In the genomic region with DNA sequence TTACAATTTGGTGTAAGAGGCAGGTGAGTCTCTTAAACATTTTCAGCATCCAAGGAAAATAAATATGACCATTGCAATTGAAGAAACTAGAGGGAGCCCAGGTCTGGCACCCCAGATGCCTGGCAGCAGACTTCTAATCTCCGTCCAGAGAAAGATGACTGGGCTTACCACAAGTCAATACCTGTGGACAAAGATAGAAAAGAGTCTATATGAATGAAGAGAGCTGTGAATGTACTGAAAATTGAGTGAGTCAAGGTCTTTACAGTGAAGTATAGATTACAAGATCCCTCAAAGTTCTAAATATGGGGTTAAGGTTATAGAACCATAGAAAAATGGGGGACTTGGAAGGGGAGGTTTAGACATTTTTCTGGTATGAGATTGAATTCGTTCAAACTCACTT, we compare ENCODE assay signal across 17 cellular contexts.
DNase-seq lines count a peak whose midpoint lies in the region; ATAC-seq and TF ChIP-seq lines count a peak whose summit lies in the region.
"Had no signal": no experiment of that assay in that cellular context is flagged by ENCODE, and none has a peak within 500 bp of the region (broad histone marks: within the 10 kb centered on the region; RNA-seq: fewer than 3 reads in every experiment).

No MANE protein-coding gene starts in this region.

- no peaks in the 10 kb centered on the region for H3K27me3 ChIP-seq in KMS-11 (ENCODE audit: insufficient read depth, low read depth)
- no peaks in the 10 kb centered on the region for H3K27me3 ChIP-seq in left ventricle myocardium inferior (ENCODE audit: low read depth)
- H3K27me3 ChIP-seq: BLaER1 had no signal

- H3K27ac ChIP-seq in KMS-11 (peak overlapping the region; percentile 61), left ventricle myocardium inferior (replicated peaks) (no peak overlapping the region)
- H3K27ac ChIP-seq: BLaER1, GM23248 had no signal

- ATAC-seq in activated T-cell treated with anti-CD3 and anti-CD28 coated beads, Interleukin-2, amount 50 U/mL, for 4 hours: peak; percentile 18 to 27
- ATAC-seq in GM18868 (IDR thresholded peaks at IDR 0.05; ENCODE audit: unreplicated experiment) (peak; percentile 49), Right ventricle myocardium superior (ENCODE audit: poor library complexity) (no peak)
- ATAC-seq in stimulated activated effector memory CD8-positive, alpha-beta T cell treated with anti-CD3 and anti-CD28 coated beads, Interleukin-12 subunit alpha, Interleukin-12 subunit beta, amount 100 ng/mL, for 72 hours: peak; percentile 31

- H3K9ac ChIP-seq in KMS-11: no peak overlapping the region
- H3K9ac ChIP-seq: BLaER1, GM23248 had no signal

- peaks cover 8% of the 10 kb centered on the region for H3K4me1 Mint-ChIP-seq in activated T-cell treated with anti-CD3 and anti-CD28 coated beads, Interleukin-2, amount 50 U/mL, for 4 hours (ENCODE audit: low read depth)
- no peaks in the 10 kb centered on the region for H3K4me1 Mint-ChIP-seq in stimulated activated effector memory CD8-positive, alpha-beta T cell treated with anti-CD3 and anti-CD28 coated beads, Interleukin-12 subunit alpha, Interleukin-12 subunit beta, amount 100 ng/mL, for 72 hours
- H3K4me1 Mint-ChIP-seq: CD14-positive monocyte; CD4-positive, alpha-beta memory T cell had no signal

- H3K4me3 ChIP-seq in KMS-11 (IDR thresholded peaks at IDR 0.05; ENCODE audit: insufficient read depth, low read depth, low read length): no peak overlapping the region
- H3K4me3 ChIP-seq in left ventricle myocardium inferior: no peak overlapping the region
- H3K4me3 ChIP-seq: BLaER1, GM23248 had no signal

- H3K36me3 ChIP-seq in KMS-11 (ENCODE audit: insufficient read depth): no peaks in the 10 kb centered on the region
- H3K36me3 ChIP-seq in left ventricle myocardium inferior: no peaks in the 10 kb centered on the region
- H3K36me3 ChIP-seq: BLaER1 had no signal

- H3K36me3 Mint-ChIP-seq in activated T-cell treated with anti-CD3 and anti-CD28 coated beads, Interleukin-2, amount 50 U/mL, for 4 hours (ENCODE audit: insufficient read depth): no peaks in the 10 kb centered on the region
- no peaks in the 10 kb centered on the region for H3K36me3 Mint-ChIP-seq in stimulated activated effector memory CD8-positive, alpha-beta T cell treated with anti-CD3 and anti-CD28 coated beads, Interleukin-12 subunit alpha, Interleukin-12 subunit beta, amount 100 ng/mL, for 72 hours
- H3K36me3 Mint-ChIP-seq: CD14-positive monocyte; CD4-positive, alpha-beta memory T cell had no signal

- no peaks in the 10 kb centered on the region for H3K27me3 Mint-ChIP-seq in activated T-cell treated with anti-CD3 and anti-CD28 coated beads, Interleukin-2, amount 50 U/mL, for 4 hours (ENCODE audit: low read depth)
- H3K27me3 Mint-ChIP-seq: CD4-positive, alpha-beta memory T cell had no signal

- 0 out of 2 replicates have a peak overlapping the region, but pooled peaks have one; percentile 19 for H2AFZ ChIP-seq in KMS-11 (ENCODE audit: low read depth)
- H2AFZ ChIP-seq: GM23248 had no signal

- H3K4me2 ChIP-seq in KMS-11: peak overlapping the region; percentile 17; the same call in 1 of the 2 replicates
- H3K4me2 ChIP-seq: BLaER1 had no signal

- TF ChIP-seq CTCF in KMS-11 (conservative IDR thresholded peaks at IDR 0.05; ENCODE audit: low read depth, low read length): no peak
- TF ChIP-seq CTCF in left ventricle myocardium inferior (IDR thresholded peaks at IDR 0.05; ENCODE audit: borderline replicate concordance): no peak

- H3K4me1 ChIP-seq in KMS-11 (ENCODE audit: low read depth, poor library complexity, severe bottlenecking): peaks cover 41% of the 10 kb centered on the region
- H3K4me1 ChIP-seq in left ventricle myocardium inferior: peaks cover 12% of the 10 kb centered on the region
- H3K4me1 ChIP-seq: BLaER1 had no signal

- no peak for DNase-seq in activated T-cell treated with anti-CD3 and anti-CD28 coated beads, Interleukin-2, amount 50 U/mL, for 4 hours
- DNase-seq in activated T-cell treated with anti-CD3 and anti-CD28 coated beads, Interleukin-2, amount 50 U/mL, for 48 hours: no peak
- DNase-seq in stimulated activated effector memory CD8-positive, alpha-beta T cell treated with anti-CD3 and anti-CD28 coated beads, Interleukin-12 subunit alpha, Interleukin-12 subunit beta, amount 100 ng/mL, for 72 hours (ENCODE audit: low spot score in 2 of 2): no peak
- DNase-seq in Right ventricle myocardium superior (no peak), left ventricle myocardium inferior (no peak)
- DNase-seq: 8988T; Calu3; CD4-positive, alpha-beta memory T cell; DMS79 treated with DMSO at 0.1 percent for 48 hours; GF-D8; GM23248; HCEC 1CT; IMR-90 had no signal

- H3K27ac Mint-ChIP-seq in stimulated activated effector memory CD8-positive, alpha-beta T cell treated with anti-CD3 and anti-CD28 coated beads, Interleukin-12 subunit alpha, Interleukin-12 subunit beta, amount 100 ng/mL, for 72 hours: no peak overlapping the region
- H3K27ac Mint-ChIP-seq: CD14-positive monocyte; CD4-positive, alpha-beta memory T cell had no signal

- H3K9me3 Mint-ChIP-seq in activated T-cell treated with anti-CD3 and anti-CD28 coated beads, Interleukin-2, amount 50 U/mL, for 4 hours: no peaks in the 10 kb centered on the region
- H3K9me3 Mint-ChIP-seq in stimulated activated effector memory CD8-positive, alpha-beta T cell treated with anti-CD3 and anti-CD28 coated beads, Interleukin-12 subunit alpha, Interleukin-12 subunit beta, amount 100 ng/mL, for 72 hours: no peaks in the 10 kb centered on the region
- H3K9me3 Mint-ChIP-seq: CD4-positive, alpha-beta memory T cell had no signal

- intact Hi-C loops in Right ventricle myocardium superior (cut with DNase I) (no loop called here), left ventricle myocardium inferior (cut with micrococcal nuclease) (no loop called here)

- H3K79me2 ChIP-seq in KMS-11 (ENCODE audit: insufficient read depth, low read depth): no peaks in the 10 kb centered on the region

- no peaks in the 10 kb centered on the region for H4K20me1 ChIP-seq in KMS-11 (ENCODE audit: insufficient read depth)
- H4K20me1 ChIP-seq: BLaER1 had no signal

- no peaks in the 10 kb centered on the region for H3K9me3 ChIP-seq in left ventricle myocardium inferior (replicated peaks)
- H3K9me3 ChIP-seq: BLaER1 had no signal

- no peak overlapping the region for H3K4me3 Mint-ChIP-seq in activated T-cell treated with anti-CD3 and anti-CD28 coated beads, Interleukin-2, amount 50 U/mL, for 4 hours
- no peak overlapping the region for H3K4me3 Mint-ChIP-seq in stimulated activated effector memory CD8-positive, alpha-beta T cell treated with anti-CD3 and anti-CD28 coated beads, Interleukin-12 subunit alpha, Interleukin-12 subunit beta, amount 100 ng/mL, for 72 hours
- H3K4me3 Mint-ChIP-seq: CD14-positive monocyte; CD4-positive, alpha-beta memory T cell had no signal
